ENCODE assay signal across 1 cellular context in genomic region chr7:119963654-119964053, GRCh38.
A peak's percentile ranks its signal among the peaks of the same experiment; 100 is the strongest.
TF ChIP-seq lines count a peak whose summit lies in the region.

No MANE protein-coding gene starts in this region.

TF ChIP-seq in K562, 482 proteins besides CTCF, POLR2A, EP300 and RAD21 (continued from another document):
- TF ChIP-seq CUX1 (CRISPR knock-in tag; IDR thresholded peaks at IDR 0.05) (no peak), ETV5 (CRISPR knock-in tag; IDR thresholded peaks at IDR 0.05; ENCODE audit: low read depth) (no peak), GMEB1 (CRISPR knock-in tag; IDR thresholded peaks at IDR 0.05) (no peak), POLR2G (IDR thresholded peaks at IDR 0.05; ENCODE audit: low read depth, low read length) (no peak), SMARCB1 (IDR thresholded peaks at IDR 0.05; ENCODE audit: insufficient read length, low read depth) (no peak), TRIM24 (IDR thresholded peaks at IDR 0.05) (no peak), LCOR (CRISPR knock-in tag; IDR thresholded peaks at IDR 0.05) (no peak), ATF2 (CRISPR knock-in tag; IDR thresholded peaks at IDR 0.05) (no peak), CHAMP1 (IDR thresholded peaks at IDR 0.05) (peak; percentile 30; the same call in 1 of the 2 replicates), NUFIP1 (IDR thresholded peaks at IDR 0.05; ENCODE audit: partially characterized antibody) (no peak), JUND (IDR thresholded peaks at IDR 0.05; ENCODE audit: borderline replicate concordance, low read depth, low read length) (0 out of 2 replicates have a peak, but pooled peaks have one; percentile 4), JUND (tag; IDR thresholded peaks at IDR 0.05; ENCODE audit: borderline replicate concordance, low read depth, low read length) (no peak; the same call in 2 of the 3 replicates), TEAD4 (IDR thresholded peaks at IDR 0.05; ENCODE audit: low read length) (peak; percentile 42; the same call in 1 of the 2 replicates), TEAD4 (CRISPR knock-in tag; IDR thresholded peaks at IDR 0.05; ENCODE audit: borderline replicate concordance) (no peak), THAP7 (CRISPR knock-in tag; IDR thresholded peaks at IDR 0.05) (no peak), NR2C1 (IDR thresholded peaks at IDR 0.05) (no peak), NR2C1 (tag; IDR thresholded peaks at IDR 0.05) (no peak), ID3 (CRISPR knock-in tag; IDR thresholded peaks at IDR 0.05) (no peak), ID3 (tag; IDR thresholded peaks at IDR 0.05) (no peak), ZNF830 (CRISPR knock-in tag; IDR thresholded peaks at IDR 0.05) (no peak)
TF ChIP-seq in K562: peak in this region for 13.
